ENCODE assay signal across 1 cellular context in the genomic region with DNA sequence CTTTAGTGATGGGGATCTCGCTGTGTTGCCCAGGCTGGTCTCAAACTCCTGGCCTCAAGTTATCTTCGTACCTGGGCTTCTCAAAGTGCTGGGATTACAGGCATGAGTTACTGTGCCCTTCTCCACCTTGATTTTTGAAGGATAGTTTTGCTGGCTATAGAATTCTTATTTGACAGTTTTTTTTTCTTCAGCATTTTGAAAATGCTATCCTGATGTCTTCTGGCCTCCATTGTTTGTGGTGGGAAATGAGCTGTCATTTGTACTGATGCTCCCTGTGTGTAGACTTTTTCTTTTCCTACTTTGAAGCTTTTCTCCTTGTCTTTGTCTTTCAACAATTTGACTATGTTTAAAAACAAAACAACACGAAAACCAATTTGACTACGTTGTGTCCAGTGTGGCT.
TF ChIP-seq lines count a peak whose summit lies in the region.

No MANE protein-coding gene starts in this region.

TF ChIP-seq in IMR-90, 13 proteins besides CTCF, POLR2A, EP300 and RAD21:
- TF ChIP-seq NFE2L2 (IDR thresholded peaks at IDR 0.05; ENCODE audit: low read depth, low read length) (no peak), MAZ (IDR thresholded peaks at IDR 0.05; ENCODE audit: borderline replicate concordance, low read depth, low read length) (no peak), CEBPB (IDR thresholded peaks at IDR 0.05; ENCODE audit: low read depth, low read length) (no peak), MAFK (IDR thresholded peaks at IDR 0.05; ENCODE audit: low read depth, low read length) (no peak), BHLHE40 (IDR thresholded peaks at IDR 0.05; ENCODE audit: low read depth, low read length) (no peak), FOS (IDR thresholded peaks at IDR 0.05; ENCODE audit: low read depth, low read length) (no peak), MXI1 (IDR thresholded peaks at IDR 0.05; ENCODE audit: borderline replicate concordance, low read depth, low read length) (no peak), SMC3 (IDR thresholded peaks at IDR 0.05; ENCODE audit: low read depth, low read length) (no peak), RCOR1 (IDR thresholded peaks at IDR 0.05; ENCODE audit: insufficient replicate concordance, low read length) (no peak), CHD1 (IDR thresholded peaks at IDR 0.05; ENCODE audit: low read depth, low read length) (no peak), RFX5 (IDR thresholded peaks at IDR 0.05; ENCODE audit: low read depth, low read length) (no peak)
- TF ChIP-seq, protein P1, sequence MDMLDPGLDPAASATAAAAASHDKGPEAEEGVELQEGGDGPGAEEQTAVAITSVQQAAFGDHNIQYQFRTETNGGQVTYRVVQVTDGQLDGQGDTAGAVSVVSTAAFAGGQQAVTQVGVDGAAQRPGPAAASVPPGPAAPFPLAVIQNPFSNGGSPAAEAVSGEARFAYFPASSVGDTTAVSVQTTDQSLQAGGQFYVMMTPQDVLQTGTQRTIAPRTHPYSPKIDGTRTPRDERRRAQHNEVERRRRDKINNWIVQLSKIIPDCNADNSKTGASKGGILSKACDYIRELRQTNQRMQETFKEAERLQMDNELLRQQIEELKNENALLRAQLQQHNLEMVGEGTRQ (IDR thresholded peaks at IDR 0.05; ENCODE audit: low read depth, low read length), result no peak
- TF ChIP-seq, protein P2, sequence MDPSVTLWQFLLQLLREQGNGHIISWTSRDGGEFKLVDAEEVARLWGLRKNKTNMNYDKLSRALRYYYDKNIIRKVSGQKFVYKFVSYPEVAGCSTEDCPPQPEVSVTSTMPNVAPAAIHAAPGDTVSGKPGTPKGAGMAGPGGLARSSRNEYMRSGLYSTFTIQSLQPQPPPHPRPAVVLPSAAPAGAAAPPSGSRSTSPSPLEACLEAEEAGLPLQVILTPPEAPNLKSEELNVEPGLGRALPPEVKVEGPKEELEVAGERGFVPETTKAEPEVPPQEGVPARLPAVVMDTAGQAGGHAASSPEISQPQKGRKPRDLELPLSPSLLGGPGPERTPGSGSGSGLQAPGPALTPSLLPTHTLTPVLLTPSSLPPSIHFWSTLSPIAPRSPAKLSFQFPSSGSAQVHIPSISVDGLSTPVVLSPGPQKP (IDR thresholded peaks at IDR 0.05; ENCODE audit: borderline replicate concordance, low read depth, low read length), result no peak
